ENCODE assay signal across 16 cellular contexts in the genomic region with DNA sequence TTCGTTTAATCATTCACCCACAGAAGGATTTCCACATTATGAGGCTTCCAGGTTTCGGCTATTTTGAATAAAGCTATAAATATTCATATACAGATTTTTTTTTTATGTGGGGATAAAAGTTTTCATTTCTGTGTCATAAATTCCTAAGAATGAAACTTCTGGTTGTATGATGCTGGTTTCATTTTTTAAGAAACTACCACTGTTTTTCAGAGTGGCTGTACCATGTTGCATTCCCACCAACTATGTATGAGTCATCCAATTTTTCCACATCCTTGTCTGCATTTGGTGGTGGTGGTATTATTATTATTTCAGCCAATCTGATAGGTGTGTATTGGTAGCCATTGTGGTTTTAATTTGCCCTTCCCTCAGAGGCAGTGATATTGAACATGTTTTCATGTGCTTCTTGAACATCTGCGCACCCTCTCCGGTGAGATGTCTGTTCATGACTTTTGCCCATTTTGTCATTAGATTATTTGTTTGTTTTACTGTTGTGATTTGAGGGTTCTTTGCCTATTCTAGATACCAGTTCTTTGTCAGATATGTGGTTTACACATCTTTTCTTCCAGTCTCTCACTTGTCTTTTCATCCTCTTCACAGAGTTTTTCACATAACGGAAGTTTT.
"Had no signal": no experiment of that assay in that cellular context is flagged by ENCODE, and none has a peak within 500 bp of the region (broad histone marks: within the 10 kb centered on the region; RNA-seq: fewer than 3 reads in every experiment).

No MANE protein-coding gene starts in this region.

- H3K9me3 Mint-ChIP-seq: activated CD4-positive, alpha-beta memory T cell treated with anti-CD3 and anti-CD28 coated beads, Interleukin-2, amount 10 ng/mL, durations not matched to agents 7 days and 5 days had no signal

- H3K36me3 Mint-ChIP-seq: naive thymus-derived CD4-positive, alpha-beta T cell had no signal

- H3K36me3 ChIP-seq: neutrophil, tibial artery, vagina had no signal

- H3K4me3 ChIP-seq: coronary artery, lung, tibial artery, vagina had no signal

- H3K27me3 Mint-ChIP-seq: activated CD4-positive, alpha-beta memory T cell treated with anti-CD3 and anti-CD28 coated beads, Interleukin-2, amount 10 ng/mL, durations not matched to agents 7 days and 5 days had no signal

- H3K4me3 Mint-ChIP-seq: activated CD4-positive, alpha-beta memory T cell treated with anti-CD3 and anti-CD28 coated beads, Interleukin-2, amount 10 ng/mL, durations not matched to agents 7 days and 5 days; naive thymus-derived CD4-positive, alpha-beta T cell had no signal

- H3K9me3 ChIP-seq: neutrophil, tibial artery, vagina had no signal

- H3K27ac ChIP-seq: coronary artery, epithelial cell of prostate, neutrophil, tibial artery, vagina had no signal

- H3K4me1 Mint-ChIP-seq: activated CD4-positive, alpha-beta memory T cell treated with anti-CD3 and anti-CD28 coated beads, Interleukin-2, amount 10 ng/mL, durations not matched to agents 7 days and 5 days; naive thymus-derived CD4-positive, alpha-beta T cell had no signal

- H3K4me1 ChIP-seq: tibial artery, vagina had no signal

- DNase-seq: activated CD4-positive, alpha-beta memory T cell treated with anti-CD3 and anti-CD28 coated beads, Interleukin-2, amount 10 ng/mL, durations not matched to agents 7 days and 5 days; activated naive CD4-positive, alpha-beta T cell treated with anti-CD3 and anti-CD28 coated beads, Interleukin-2, amount 50 U/mL, for 16 hours; amniotic stem cell; effector memory CD4-positive, alpha-beta T cell; foreskin fibroblast; glutamatergic neuron; left cardiac atrium; naive thymus-derived CD4-positive, alpha-beta T cell; posterior cingulate gyrus; tibial artery had no signal

- ATAC-seq: activated CD4-positive, CD25-positive, alpha-beta regulatory T cell treated with anti-CD3 and anti-CD28 coated beads, Interleukin-2, amount 50 U/mL, for 24 hours; left cardiac atrium; naive thymus-derived CD4-positive, alpha-beta T cell had no signal

- H3K27ac Mint-ChIP-seq: activated CD4-positive, alpha-beta memory T cell treated with anti-CD3 and anti-CD28 coated beads, Interleukin-2, amount 10 ng/mL, durations not matched to agents 7 days and 5 days; naive thymus-derived CD4-positive, alpha-beta T cell had no signal

- H3K27me3 ChIP-seq: neutrophil, tibial artery, vagina had no signal
